In genomic region chr10:50452603-50453002, GRCh38 we compare ENCODE assay signal across 18 cellular contexts.
A peak's percentile ranks its signal among the peaks of the same experiment; 100 is the strongest.
DNase-seq lines count a peak whose midpoint lies in the region; ATAC-seq, FAIRE-seq and TF ChIP-seq lines count a peak whose summit lies in the region.
"Had no signal": no experiment of that assay in that cellular context is flagged by ENCODE, and none has a peak within 500 bp of the region (broad histone marks: within the 10 kb centered on the region; RNA-seq: fewer than 3 reads in every experiment).

No MANE protein-coding gene starts in this region.

- H3K4me3 ChIP-seq in SU-DHL-6 (ENCODE audit: insufficient read depth, low read length, poor library complexity, severe bottlenecking): peak overlapping the region; percentile 46
- H3K4me3 ChIP-seq in right cardiac atrium (ENCODE audit: low read length): no peak overlapping the region
- H3K4me3 ChIP-seq: heart left ventricle, mucosa of descending colon, spleen had no signal

- DNase-seq in GM10248 (ENCODE audit: extremely low spot score) (peak; percentile 22), right cardiac atrium (no peak), frontal cortex (ENCODE audit: low spot score in 2 of 2) (no peak)
- DNase-seq: activated CD4-positive, alpha-beta T cell treated with anti-CD3 and anti-CD28 coated beads, Interleukin-2, amount 10 ng/mL, durations not matched to agents 7 days and 5 days; Calu3; heart left ventricle; mucosa of descending colon; NCI-H187 treated with DMSO at 0.1 percent for 48 hours; NCI-H524 treated with DMSO at 0.1 percent for 48 hours; spleen; substantia nigra had no signal

- H3K9me3 ChIP-seq in SU-DHL-6 (ENCODE audit: insufficient read depth, low read length): no peaks in the 10 kb centered on the region
- no peaks in the 10 kb centered on the region for H3K9me3 ChIP-seq in right cardiac atrium (ENCODE audit: control insufficient read depth, low read length)
- H3K9me3 ChIP-seq: heart left ventricle, mucosa of descending colon, spleen had no signal

- H3K36me3 ChIP-seq in SU-DHL-6 (ENCODE audit: low read length): 0 out of 2 replicates have a peak, but pooled peaks cover 3% of the 10 kb centered on the region

- peaks cover 28% of the 10 kb centered on the region for H3F3A ChIP-seq in SU-DHL-6 (ENCODE audit: insufficient read depth)

- no peaks in the 10 kb centered on the region for H4K20me1 ChIP-seq in SU-DHL-6 (ENCODE audit: low read depth, low read length)

- ATAC-seq in GM19397 (IDR thresholded peaks at IDR 0.05; ENCODE audit: unreplicated experiment) (peak; percentile 47), HG03432 (IDR thresholded peaks at IDR 0.05; ENCODE audit: unreplicated experiment) (peak; percentile 48), GM21423 (IDR thresholded peaks at IDR 0.05; ENCODE audit: unreplicated experiment) (no peak), right cardiac atrium (no peak), esophagus mucosa (no peak)
- ATAC-seq: activated T-helper 17 cell treated with anti-CD3 and anti-CD28 coated beads, Interleukin-2, amount 50 U/mL, for 72 hours; heart left ventricle; mucosa of descending colon had no signal

- CTCF ChIA-PET in GM10248 (lab: Yijun Ruan, JAX): no interaction called here

- no peaks in the 10 kb centered on the region for H3K9me2 ChIP-seq in SU-DHL-6 (replicated peaks; ENCODE audit: insufficient read depth, low read length)

- no peak for FAIRE-seq in frontal cortex (lab: Jason Lieb, UNC)
- FAIRE-seq: colon had no signal

- WGBS in right cardiac atrium: 81% methylated on average over 2 of the region's 2 CpGs

- TF ChIP-seq CTCF in GM10248 (IDR thresholded peaks at IDR 0.05; ENCODE audit: control extremely low read depth, extremely low read depth, low read depth, missing control alignments) (no peak), SU-DHL-6 (IDR thresholded peaks at IDR 0.05; ENCODE audit: insufficient read depth, low read length, poor library complexity, severe bottlenecking) (no peak)

- intact Hi-C loops in right cardiac atrium (cut with DNase I): no loop called here

- no peaks in the 10 kb centered on the region for H3K27me3 ChIP-seq in SU-DHL-6 (ENCODE audit: low read length)
- H3K27me3 ChIP-seq in right cardiac atrium (ENCODE audit: control insufficient read depth, insufficient read depth): no peaks in the 10 kb centered on the region
- H3K27me3 ChIP-seq: heart left ventricle, spleen had no signal

- peak overlapping the region; percentile 46 for H3K9ac ChIP-seq in SU-DHL-6 (ENCODE audit: low read length)

- H3K4me2 ChIP-seq in SU-DHL-6 (ENCODE audit: low read depth, low read length, poor library complexity, severe bottlenecking): peak overlapping the region; percentile 74

- H3K79me2 ChIP-seq in SU-DHL-6 (ENCODE audit: insufficient read depth, low read length): peaks cover 6% of the 10 kb centered on the region; the same call in 1 of the 2 replicates

- no peak overlapping the region for H2AFZ ChIP-seq in SU-DHL-6 (ENCODE audit: low read depth, low read length, severe bottlenecking)

- H3K4me1 ChIP-seq in right cardiac atrium (ENCODE audit: control insufficient read depth, insufficient read depth, low read length): peaks cover 3% of the 10 kb centered on the region

- POLR2A ChIA-PET in GM10248 (lab: Yijun Ruan, JAX): interaction anchor here (0.6 kb wide), 1 partner anchor 67 kb away, joined by 3 read pairs; no protein-coding TSS in a partner anchor

- H3K27ac ChIP-seq in SU-DHL-6 (ENCODE audit: low read depth, low read length) (peak overlapping the region; percentile 89), right cardiac atrium (ENCODE audit: low read length) (no peak overlapping the region)
- H3K27ac ChIP-seq: heart left ventricle, spleen had no signal

Comparison
In these comparisons a context has a peak if more than half of its experiments do, and no peak if none do; other contexts are left out.
1. ATAC-seq: peak in GM19397 (single experiment) and HG03432 (single experiment); none in GM21423 (single experiment), right cardiac atrium (0 of 2) and esophagus mucosa (single experiment).